8 cellular contexts compared by ENCODE assay signal in the genomic region with DNA sequence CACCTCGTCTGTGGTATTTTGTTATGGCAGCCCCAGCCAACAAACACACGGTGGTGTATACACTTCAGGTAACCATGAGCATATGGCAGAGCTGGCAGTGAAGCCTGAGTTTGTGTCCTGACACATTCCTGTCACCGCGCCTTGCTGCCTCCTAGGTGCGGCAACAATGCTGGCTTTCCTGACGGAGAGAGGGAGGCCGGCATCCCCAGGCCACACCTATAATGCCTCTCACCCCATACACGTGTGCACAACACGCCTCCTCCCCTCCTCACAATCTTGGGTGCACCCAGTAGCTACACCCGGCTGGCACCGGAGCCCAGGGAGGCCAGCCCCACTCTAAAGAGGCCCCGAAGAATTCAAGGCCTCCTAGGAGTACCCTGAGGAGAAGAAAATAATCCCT.
DNase-seq lines count a peak whose midpoint lies in the region; TF ChIP-seq lines count a peak whose summit lies in the region.

No MANE protein-coding gene starts in this region.

- TF ChIP-seq POLR2A in esophagus muscularis mucosa (IDR thresholded peaks at IDR 0.05; ENCODE audit: low read depth): no peak

- peaks cover 26% of the 10 kb centered on the region for H3K4me1 Mint-ChIP-seq in activated CD4-positive, alpha-beta T cell treated with anti-CD3 and anti-CD28 coated beads, Interleukin-2, amount 10 ng/mL, durations not matched to agents 24 days and 14 days

- H3K27ac ChIP-seq in esophagus muscularis mucosa (replicated peaks in 1 of 4) (peak overlapping the region; percentile 65 to 68 (median 67)), tibial artery (peak overlapping the region; percentile 50 to 62)

- no peaks in the 10 kb centered on the region for H3K36me3 Mint-ChIP-seq in activated CD4-positive, alpha-beta T cell treated with anti-CD3 and anti-CD28 coated beads, Interleukin-2, amount 10 ng/mL, durations not matched to agents 24 days and 14 days (ENCODE audit: low read depth)

- H3K9me3 Mint-ChIP-seq in activated CD4-positive, alpha-beta T cell treated with anti-CD3 and anti-CD28 coated beads, Interleukin-2, amount 10 ng/mL, durations not matched to agents 24 days and 14 days: no peaks in the 10 kb centered on the region

- TF ChIP-seq EP300 in esophagus muscularis mucosa (IDR thresholded peaks at IDR 0.05): no peak

- no peak overlapping the region for H3K4me3 ChIP-seq in esophagus muscularis mucosa
- H3K4me3 ChIP-seq in tibial artery: no peak overlapping the region

- TF ChIP-seq CTCF in esophagus muscularis mucosa (IDR thresholded peaks at IDR 0.05): no peak
- TF ChIP-seq CTCF in tibial artery (IDR thresholded peaks at IDR 0.05): no peak

- H3K9me3 ChIP-seq in esophagus muscularis mucosa (no peaks in the 10 kb centered on the region), tibial artery (no peaks in the 10 kb centered on the region)

- peak overlapping the region; percentile 91 for H3K27ac Mint-ChIP-seq in activated CD4-positive, alpha-beta T cell treated with anti-CD3 and anti-CD28 coated beads, Interleukin-2, amount 10 ng/mL, durations not matched to agents 24 days and 14 days

- no peak for DNase-seq in activated CD4-positive, alpha-beta T cell treated with anti-CD3 and anti-CD28 coated beads, Interleukin-2, amount 10 ng/mL, durations not matched to agents 24 days and 14 days
- DNase-seq in activated CD4-positive, alpha-beta T cell treated with anti-CD3 and anti-CD28 coated beads for 4 hours: no peak
- peak; percentile 51 for DNase-seq in LoVo (ENCODE audit: low spot score)
- DNase-seq in esophagus muscularis mucosa (ENCODE audit: extremely low spot score): no peak
- DNase-seq in tibial artery: no peak
- DNase-seq in DMS79 (lab: John Stamatoyannopoulos, UW): no peak
- no peak for DNase-seq in anterior cingulate cortex (lab: John Stamatoyannopoulos, UW)
- DNase-seq in glomerular visceral epithelial cell (ENCODE audit: extremely low spot score): no peak

- intact Hi-C loops in activated CD4-positive, alpha-beta T cell treated with anti-CD3 and anti-CD28 coated beads, Interleukin-2, amount 10 ng/mL, durations not matched to agents 24 days and 14 days (cut with micrococcal nuclease): loop anchor here (1.0 to 2.0 kb wide), 3 partner anchors 11 to 306 kb away; a partner anchor contains a TSS
- intact Hi-C loops in esophagus muscularis mucosa (cut with DNase I) (no loop called here), tibial artery (cut with DNase I; ENCODE audit: low total_unique reads) (loop anchor here (10.0 kb wide), 1 partner anchor 163 kb away; a partner anchor contains a TSS)

- WGBS in esophagus muscularis mucosa: 64% methylated on average over 9 of the region's 12 CpGs

- H3K27me3 ChIP-seq in esophagus muscularis mucosa: no peaks in the 10 kb centered on the region
- H3K27me3 ChIP-seq in tibial artery: no peaks in the 10 kb centered on the region

- H3K4me3 Mint-ChIP-seq in activated CD4-positive, alpha-beta T cell treated with anti-CD3 and anti-CD28 coated beads, Interleukin-2, amount 10 ng/mL, durations not matched to agents 24 days and 14 days: no peak overlapping the region

- H3K27me3 Mint-ChIP-seq in activated CD4-positive, alpha-beta T cell treated with anti-CD3 and anti-CD28 coated beads, Interleukin-2, amount 10 ng/mL, durations not matched to agents 24 days and 14 days: no peaks in the 10 kb centered on the region

- H3K36me3 ChIP-seq in esophagus muscularis mucosa (peaks cover 0 to 3% (median 0%) of the 10 kb centered on the region in 4 donors), tibial artery (peaks cover 0 to 10% (median 0%) of the 10 kb centered on the region in 3 donors)

- H3K4me1 ChIP-seq in esophagus muscularis mucosa (peaks cover 18 to 47% (median 33%) of the 10 kb centered on the region in 4 donors), tibial artery (peaks cover 0 to 52% (median 32%) of the 10 kb centered on the region in 4 donors)
